ENCODE assay signal across 11 cellular contexts in the genomic region with DNA sequence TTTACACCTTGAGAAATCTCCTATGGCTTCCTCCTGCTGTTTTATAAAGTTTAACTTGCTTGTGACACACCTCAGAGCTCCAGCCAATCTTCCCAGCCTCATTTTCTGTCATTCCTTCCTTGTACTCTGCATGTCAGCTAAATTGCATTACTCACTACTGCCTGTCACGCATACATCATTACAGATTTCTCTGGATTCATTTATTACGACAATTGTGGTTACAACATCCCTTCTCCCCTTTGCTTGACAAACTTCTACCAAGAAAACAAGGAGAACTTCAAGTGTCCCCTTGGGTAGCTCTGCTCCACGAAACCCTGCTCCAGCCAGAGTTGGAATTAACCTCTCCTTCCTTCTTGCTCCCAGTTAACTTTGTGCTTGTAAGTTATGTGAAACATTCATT. TPM values are rescaled to one million over a fixed set of nuclear protein-coding genes. Genes with fewer than 3 reads are reported as not detected.
A peak's percentile ranks its signal among the peaks of the same experiment; 100 is the strongest.
DNase-seq lines count a peak whose midpoint lies in the region; ATAC-seq, FAIRE-seq and TF ChIP-seq lines count a peak whose summit lies in the region.
"Had no signal": no experiment of that assay in that cellular context is flagged by ENCODE, and none has a peak within 500 bp of the region (broad histone marks: within the 10 kb centered on the region; RNA-seq: fewer than 3 reads in every experiment).

No MANE protein-coding gene starts in this region.

- H3F3A ChIP-seq in GM23248 (ENCODE audit: insufficient read depth), result peaks cover 39% of the 10 kb centered on the region

- WGBS in GM23248 (ENCODE audit: low coverage in 1 of 2, low lambda C conversion rate in 2 of 2, missing lambda C conversion rate in 2 of 2), 2 experiments, result 26 to 31% methylated on average over 3 of the region's 3 CpGs

- no peak overlapping the region for H2AFZ ChIP-seq in GM23248

- no peak for FAIRE-seq in D721Med (lab: Jason Lieb, UNC)

- H3K79me2 ChIP-seq in GM23248 (ENCODE audit: insufficient read depth), result peaks cover 17% of the 10 kb centered on the region

- peak overlapping the region; percentile 36 for H3K27ac ChIP-seq in GM23248

- intact Hi-C loops in mucosa of descending colon (cut with DNase I, micrococcal nuclease), result no loop called here

- H3K4me1 ChIP-seq in GM23248 (ENCODE audit: insufficient read depth) (peaks cover 49% of the 10 kb centered on the region), mucosa of descending colon (ENCODE audit: low read depth) (peaks cover 15% of the 10 kb centered on the region)

- H3K9me2 ChIP-seq in GM23248 (ENCODE audit: insufficient read depth), result no peaks in the 10 kb centered on the region

- H3K9me3 ChIP-seq in GM23248 (ENCODE audit: low read depth) (no peaks in the 10 kb centered on the region), mucosa of descending colon (no peaks in the 10 kb centered on the region)
- H3K9me3 ChIP-seq: stomach had no signal

- in situ Hi-C loops in GM23248 (cut with MboI), result no loop called here

- H3K36me3 ChIP-seq in GM23248 (ENCODE audit: low read depth) (no peaks in the 10 kb centered on the region), mucosa of descending colon (ENCODE audit: low read depth) (no peaks in the 10 kb centered on the region)

- H3K9ac ChIP-seq in GM23248, result peak overlapping the region; percentile 10; the same call in 1 of the 2 replicates

- H4K20me1 ChIP-seq in GM23248 (ENCODE audit: insufficient read depth), result peaks cover 3% of the 10 kb centered on the region; the same call in 1 of the 2 replicates

- H3K4me2 ChIP-seq in GM23248 (ENCODE audit: unreplicated experiment), result no peak overlapping the region

- TF ChIP-seq CTCF in AG10803 (conservative IDR thresholded peaks at IDR 0.05; ENCODE audit: low read length) (no peak), mucosa of descending colon (IDR thresholded peaks at IDR 0.05) (no peak), D721Med (IDR thresholded peaks at IDR 0.05; ENCODE audit: insufficient read depth, missing control alignments) (no peak)

- H3K4me3 ChIP-seq in AG10803 (ENCODE audit: low read length) (no peak overlapping the region), GM23248 (no peak overlapping the region), mucosa of descending colon (no peak overlapping the region)
- H3K4me3 ChIP-seq: stomach had no signal

- ATAC-seq in mucosa of descending colon (peak; percentile 91), GM18517 (IDR thresholded peaks at IDR 0.05; ENCODE audit: unreplicated experiment) (no peak), HG02623 (IDR thresholded peaks at IDR 0.05; ENCODE audit: unreplicated experiment) (no peak)

- DNase-seq in AG10803 (ENCODE audit: low read depth), result peak; percentile 85
- DNase-seq in GM23248, result peak; percentile 78
- DNase-seq in astrocyte of the hippocampus (ENCODE audit: low read depth, low spot score), result peak; percentile 52
- peak in 1 of 3 donors; percentile 59 for DNase-seq in mucosa of descending colon
- DNase-seq in D721Med (ENCODE audit: insufficient read length, low spot score), result no peak
- DNase-seq in NCI-H82 treated with DMSO at 0.1 percent for 48 hours (lab: John Stamatoyannopoulos, UW; ENCODE audit: unreplicated experiment), result no peak
- DNase-seq: NCI-H2171 treated with DMSO at 0.1 percent for 48 hours, stomach had no signal

- H3K27me3 ChIP-seq in GM23248 (replicated peaks; ENCODE audit: insufficient read depth), result no peaks in the 10 kb centered on the region
- H3K27me3 ChIP-seq: stomach had no signal

RNA-seq across cellular contexts. Expression of a gene that starts 22.0 kb away (rescaled TPM):
- not detected in 2 replicates for total RNA-seq in GM23248 (2014; rRNA removed; shearing (Covaris generic))
- 0.22 and 0.46 TPM in 2 replicates for polyA plus RNA-seq in GM23248 (2016; fragmentation: Nextera tagmentation; extraction: Ambion mirVana)
- under 1 TPM; 0.35 to 0.60 (median 0.46) TPM for total RNA-seq in mucosa of descending colon
- total RNA-seq: G401, stomach had no signal

RNA-seq across cellular contexts. Expression of a gene that starts 27.0 kb away (rescaled TPM):
- not detected in 2 replicates for total RNA-seq in GM23248 (2014; rRNA removed; shearing (Covaris generic))
- 0.25 and 0.33 TPM in 2 replicates for polyA plus RNA-seq in GM23248 (2016; fragmentation: Nextera tagmentation; extraction: Ambion mirVana)
- total RNA-seq in mucosa of descending colon, result 10 to 100 TPM in 1 of 3 donors, 1 to 10 TPM in 2; 1.6 to 15.3 (median 5.0) TPM
- total RNA-seq: G401 had no signal

Comparison
In these comparisons a context has a peak if more than half of its experiments do, and no peak if none do; other contexts are left out.
1. DNase-seq: peak in AG10803 (single experiment), GM23248 (single experiment) and astrocyte of the hippocampus (single experiment); none in D721Med (single experiment) and NCI-H82 treated with DMSO at 0.1 percent for 48 hours (single experiment).